Comparison of ENCODE assay signal across 8 cellular contexts in genomic region chr10:132570771-132571564, GRCh38. TPM values are rescaled to one million over a fixed set of nuclear protein-coding genes. Genes with fewer than 3 reads are reported as not detected.
DNase-seq lines count a peak whose midpoint lies in the region; ATAC-seq and TF ChIP-seq lines count a peak whose summit lies in the region.

No MANE protein-coding gene starts in this region.

- no peaks in the 10 kb centered on the region for H3K27me3 Mint-ChIP-seq in activated CD4-positive, alpha-beta T cell treated with anti-CD3 and anti-CD28 coated beads, Interleukin-2, amount 10 ng/mL, durations not matched to agents 24 days and 14 days

- H3K4me2 ChIP-seq in DND-41 (ENCODE audit: insufficient read depth, low read length) (no peak overlapping the region), SU-DHL-6 (ENCODE audit: low read depth, low read length, poor library complexity, severe bottlenecking) (no peak overlapping the region)

- no peaks in the 10 kb centered on the region for H3K9me2 ChIP-seq in SU-DHL-6 (replicated peaks; ENCODE audit: insufficient read depth, low read length)

- H3K4me1 Mint-ChIP-seq in activated CD4-positive, alpha-beta T cell treated with anti-CD3 and anti-CD28 coated beads, Interleukin-2, amount 10 ng/mL, durations not matched to agents 24 days and 14 days, result peaks cover 16% of the 10 kb centered on the region

- no peaks in the 10 kb centered on the region for H3K9me3 Mint-ChIP-seq in activated CD4-positive, alpha-beta T cell treated with anti-CD3 and anti-CD28 coated beads, Interleukin-2, amount 10 ng/mL, durations not matched to agents 24 days and 14 days

- no peak overlapping the region for H3K4me3 Mint-ChIP-seq in activated CD4-positive, alpha-beta T cell treated with anti-CD3 and anti-CD28 coated beads, Interleukin-2, amount 10 ng/mL, durations not matched to agents 24 days and 14 days

- H3K36me3 Mint-ChIP-seq in activated CD4-positive, alpha-beta T cell treated with anti-CD3 and anti-CD28 coated beads, Interleukin-2, amount 10 ng/mL, durations not matched to agents 24 days and 14 days (ENCODE audit: low read depth), result peaks cover 2% of the 10 kb centered on the region

- H3K4me3 ChIP-seq in DND-41 (ENCODE audit: low read depth in 1 of 2, low read length in 2 of 2) (no peak overlapping the region), SU-DHL-6 (ENCODE audit: insufficient read depth, low read length, poor library complexity, severe bottlenecking) (no peak overlapping the region)

- intact Hi-C loops in activated CD4-positive, alpha-beta T cell treated with anti-CD3 and anti-CD28 coated beads, Interleukin-2, amount 10 ng/mL, durations not matched to agents 24 days and 14 days (cut with micrococcal nuclease), result no loop called here

- H3K36me3 ChIP-seq in DND-41 (ENCODE audit: insufficient read depth, low read length) (no peaks in the 10 kb centered on the region), SU-DHL-6 (ENCODE audit: low read length) (no peaks in the 10 kb centered on the region)

- H3K9me3 ChIP-seq in DND-41 (ENCODE audit: insufficient read depth, low read length, severe bottlenecking) (no peaks in the 10 kb centered on the region), SU-DHL-6 (ENCODE audit: insufficient read depth, low read length) (no peaks in the 10 kb centered on the region)

- no peaks in the 10 kb centered on the region for H3F3A ChIP-seq in SU-DHL-6 (ENCODE audit: insufficient read depth)

- peaks cover 85% of the 10 kb centered on the region for H3K79me2 ChIP-seq in DND-41 (ENCODE audit: insufficient read depth, low read length)
- H3K79me2 ChIP-seq in SU-DHL-6 (ENCODE audit: insufficient read depth, low read length), result no peaks in the 10 kb centered on the region

- ATAC-seq in DND-41 (ENCODE audit: insufficient read depth, low read depth) (no peak), GM19463 (IDR thresholded peaks at IDR 0.05; ENCODE audit: unreplicated experiment) (peak; percentile 41), HG03354 (IDR thresholded peaks at IDR 0.05; ENCODE audit: poor library complexity, severe bottlenecking, unreplicated experiment) (peak; percentile 45)
- ATAC-seq in stimulated activated naive CD8-positive, alpha-beta T cell treated with anti-CD3 and anti-CD28 coated beads, Interleukin-15, Interleukin-2, amounts not matched to agents 100 U/mL and 50 U/mL, for 24 hours, result no peak

- 0 out of 2 replicates have a peak overlapping the region, but pooled peaks have one; percentile 31 for H3K27ac ChIP-seq in DND-41 (ENCODE audit: low read length)
- H3K27ac ChIP-seq in SU-DHL-6 (ENCODE audit: low read depth, low read length), result peak overlapping the region; percentile 20

- H3K4me1 ChIP-seq in DND-41 (ENCODE audit: insufficient read depth, low read length), result peaks cover 18% of the 10 kb centered on the region

- DNase-seq in DND-41 (no peak), pons (ENCODE audit: low spot score) (peak; percentile 26), hippocampal formation (lab: John Stamatoyannopoulos, UW) (no peak)
- DNase-seq in stimulated activated naive CD8-positive, alpha-beta T cell treated with anti-CD3 and anti-CD28 coated beads, Interleukin-15, Interleukin-2, amounts not matched to agents 100 U/mL and 50 U/mL, for 24 hours, result no peak
- DNase-seq in activated CD4-positive, alpha-beta T cell treated with anti-CD3 and anti-CD28 coated beads, Interleukin-2, amount 10 ng/mL, durations not matched to agents 24 days and 14 days, result no peak

- no peak for TF ChIP-seq CTCF in DND-41 (IDR thresholded peaks at IDR 0.05; ENCODE audit: borderline replicate concordance, extremely low read depth, low read length, poor library complexity, severe bottlenecking)
- TF ChIP-seq CTCF in SU-DHL-6 (IDR thresholded peaks at IDR 0.05; ENCODE audit: insufficient read depth, low read length, poor library complexity, severe bottlenecking), result no peak

- H3K27me3 ChIP-seq in DND-41 (ENCODE audit: insufficient read depth, low read length, poor library complexity) (no peaks in the 10 kb centered on the region), SU-DHL-6 (ENCODE audit: low read length) (no peaks in the 10 kb centered on the region; the same call in 1 of the 2 replicates)

- H4K20me1 ChIP-seq in DND-41 (ENCODE audit: insufficient read depth, low read length) (peaks cover 72% of the 10 kb centered on the region), SU-DHL-6 (ENCODE audit: low read depth, low read length) (no peaks in the 10 kb centered on the region)

- H3K27ac Mint-ChIP-seq in activated CD4-positive, alpha-beta T cell treated with anti-CD3 and anti-CD28 coated beads, Interleukin-2, amount 10 ng/mL, durations not matched to agents 24 days and 14 days, result no peak overlapping the region

- H2AFZ ChIP-seq in DND-41 (ENCODE audit: low read depth, low read length) (no peak overlapping the region), SU-DHL-6 (ENCODE audit: low read depth, low read length, severe bottlenecking) (no peak overlapping the region)

- H3K9ac ChIP-seq in DND-41 (ENCODE audit: low read depth, low read length) (no peak overlapping the region), SU-DHL-6 (ENCODE audit: low read length) (no peak overlapping the region)

RNA-seq across cellular contexts. Expression of gene INPP5A, which starts 33.4 kb away (rescaled TPM):
- 10.3 and 10.5 TPM in 2 replicates for total RNA-seq in activated CD4-positive, alpha-beta T cell treated with anti-CD3 and anti-CD28 coated beads, Interleukin-2, amount 10 ng/mL, durations not matched to agents 24 days and 14 days

Comparison
In these comparisons a context has a peak if more than half of its experiments do, and no peak if none do; other contexts are left out.
1. ATAC-seq: peak in GM19463 (single experiment) and HG03354 (single experiment); none in DND-41 (single experiment) and stimulated activated naive CD8-positive, alpha-beta T cell treated with anti-CD3 and anti-CD28 coated beads, Interleukin-15, Interleukin-2, amounts not matched to agents 100 U/mL and 50 U/mL, for 24 hours (single experiment).